In the genomic region with DNA sequence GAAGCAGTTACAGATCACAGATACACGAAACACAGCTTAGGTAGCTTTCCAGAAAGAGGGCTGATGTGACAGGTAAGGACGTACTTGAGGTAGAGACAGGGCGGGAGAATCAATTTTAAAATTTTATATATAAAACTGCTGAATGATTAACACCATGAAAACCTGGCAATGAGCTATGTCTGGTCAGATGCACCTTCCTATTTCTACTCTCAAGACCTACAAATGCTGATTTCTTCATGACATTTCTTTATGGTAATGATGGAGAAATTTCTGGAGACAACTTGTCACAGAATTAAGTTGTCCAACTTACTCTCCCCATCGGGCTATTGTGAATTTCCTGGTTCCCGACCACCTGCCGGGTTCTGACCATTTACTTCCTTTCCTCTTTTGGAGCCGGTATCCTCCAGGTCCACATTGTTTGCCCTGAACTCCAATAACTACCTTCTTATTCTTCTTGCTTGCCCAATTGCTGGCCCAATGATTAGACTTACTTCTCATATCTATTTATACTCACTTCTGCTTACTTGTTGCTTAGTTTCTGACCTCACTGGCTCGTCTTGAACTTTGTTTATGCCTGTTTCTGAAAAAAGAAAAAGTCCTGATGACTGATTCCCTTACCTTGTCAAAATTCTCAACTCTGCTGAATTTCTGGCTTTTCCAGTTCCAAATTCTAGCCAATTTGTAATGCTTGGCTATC, we compare ENCODE assay signal across 11 cellular contexts. TPM values are rescaled to one million over a fixed set of nuclear protein-coding genes. Genes with fewer than 3 reads are reported as not detected.
A peak's percentile ranks its signal among the peaks of the same experiment; 100 is the strongest.
DNase-seq lines count a peak whose midpoint lies in the region; ATAC-seq and TF ChIP-seq lines count a peak whose summit lies in the region.
"Had no signal": no experiment of that assay in that cellular context is flagged by ENCODE, and none has a peak within 500 bp of the region (broad histone marks: within the 10 kb centered on the region; RNA-seq: fewer than 3 reads in every experiment).

No MANE protein-coding gene starts in this region.

- no peaks in the 10 kb centered on the region for H3K27me3 ChIP-seq in SU-DHL-6 (ENCODE audit: low read length)
- H3K27me3 ChIP-seq: BLaER1, cardiac muscle cell, heart right ventricle had no signal

- H3K4me3 ChIP-seq in GM12865 (ENCODE audit: low read depth, low read length) (peak overlapping the region; percentile 33), SU-DHL-6 (ENCODE audit: insufficient read depth, low read length, poor library complexity, severe bottlenecking) (peak overlapping the region; percentile 22)
- H3K4me3 ChIP-seq: BLaER1, cardiac muscle cell, heart right ventricle had no signal

- H3F3A ChIP-seq in SU-DHL-6 (ENCODE audit: insufficient read depth) = no peaks in the 10 kb centered on the region

- H3K27ac ChIP-seq in SU-DHL-6 (ENCODE audit: low read depth, low read length) = no peak overlapping the region
- H3K27ac ChIP-seq: BLaER1, cardiac muscle cell had no signal

- peaks cover 0 to 6% of the 10 kb centered on the region in 2 donors for H3K36me3 Mint-ChIP-seq in activated naive CD4-positive, alpha-beta T cell treated with anti-CD3 and anti-CD28 coated beads, Interleukin-2, amount 50 U/mL, for 72 hours

- peak overlapping the region; percentile 40 for H2AFZ ChIP-seq in SU-DHL-6 (ENCODE audit: low read depth, low read length, severe bottlenecking)

- no peaks in the 10 kb centered on the region for H3K9me3 ChIP-seq in SU-DHL-6 (ENCODE audit: insufficient read depth, low read length)

- H3K9ac ChIP-seq in SU-DHL-6 (ENCODE audit: low read length) = no peak overlapping the region
- H3K9ac ChIP-seq: BLaER1 had no signal

- H4K20me1 ChIP-seq in SU-DHL-6 (ENCODE audit: low read depth, low read length) = no peaks in the 10 kb centered on the region
- H4K20me1 ChIP-seq: BLaER1 had no signal

- no peaks in the 10 kb centered on the region for H3K36me3 ChIP-seq in SU-DHL-6 (ENCODE audit: low read length)
- H3K36me3 ChIP-seq: BLaER1, cardiac muscle cell, heart right ventricle had no signal

- no peak overlapping the region for H3K27ac Mint-ChIP-seq in activated naive CD4-positive, alpha-beta T cell treated with anti-CD3 and anti-CD28 coated beads, Interleukin-2, amount 50 U/mL, for 72 hours

- ATAC-seq in GM21367 (IDR thresholded peaks at IDR 0.05; ENCODE audit: unreplicated experiment) (peak; percentile 92), HG03135 (IDR thresholded peaks at IDR 0.05; ENCODE audit: unreplicated experiment) (peak; percentile 93)
- ATAC-seq in activated naive CD4-positive, alpha-beta T cell treated with anti-CD3 and anti-CD28 coated beads, Interleukin-2, amount 50 U/mL, for 72 hours = no peak

- H3K79me2 ChIP-seq in SU-DHL-6 (ENCODE audit: insufficient read depth, low read length) = no peaks in the 10 kb centered on the region

- DNase-seq in GM12865 (ENCODE audit: low read depth) = peak; percentile 65
- DNase-seq in stimulated activated CD4-positive, alpha-beta T cell treated with anti-CD3 and anti-CD28 coated beads, Interleukin-2, amount 100 ng/mL, for 24 hours = no peak
- no peak for DNase-seq in NCI-H345 treated with DMSO at 0.1 percent for 48 hours (lab: John Stamatoyannopoulos, UW; ENCODE audit: unreplicated experiment)
- no peak for DNase-seq in activated naive CD4-positive, alpha-beta T cell treated with anti-CD3 and anti-CD28 coated beads, Interleukin-2, amount 50 U/mL, for 72 hours (ENCODE audit: low spot score in 2 of 2)
- DNase-seq in GM03348 (ENCODE audit: low spot score) = no peak
- DNase-seq: heart right ventricle had no signal

- H3K9me3 Mint-ChIP-seq in activated naive CD4-positive, alpha-beta T cell treated with anti-CD3 and anti-CD28 coated beads, Interleukin-2, amount 50 U/mL, for 72 hours = peaks cover 0 to 9% of the 10 kb centered on the region in 2 donors

- H3K9me2 ChIP-seq in SU-DHL-6 (replicated peaks; ENCODE audit: insufficient read depth, low read length) = no peaks in the 10 kb centered on the region

- TF ChIP-seq CTCF in GM12865 (IDR thresholded peaks at IDR 0.05; ENCODE audit: insufficient read depth, low read depth, low read length, missing control alignments) (no peak), SU-DHL-6 (IDR thresholded peaks at IDR 0.05; ENCODE audit: insufficient read depth, low read length, poor library complexity, severe bottlenecking) (no peak)

- H3K4me2 ChIP-seq in SU-DHL-6 (ENCODE audit: low read depth, low read length, poor library complexity, severe bottlenecking) = peak overlapping the region; percentile 51
- H3K4me2 ChIP-seq: BLaER1 had no signal

RNA-seq across cellular contexts. Expression of gene ATP2B1, which starts 12.8 kb away (rescaled TPM):
- total RNA-seq in activated naive CD4-positive, alpha-beta T cell treated with anti-CD3 and anti-CD28 coated beads, Interleukin-2, amount 50 U/mL, for 72 hours = 10 to 100 TPM; 14.5 to 18.2 TPM

Comparison
In these comparisons a context has a peak if more than half of its experiments do, and no peak if none do; other contexts are left out.
1. ATAC-seq: peak in GM21367 (single experiment) and HG03135 (single experiment); none in activated naive CD4-positive, alpha-beta T cell treated with anti-CD3 and anti-CD28 coated beads, Interleukin-2, amount 50 U/mL, for 72 hours (0 of 2).